9 cellular contexts compared by ENCODE assay signal in genomic region chr2:200380139-200380561, GRCh38.
DNase-seq lines count a peak whose midpoint lies in the region; ATAC-seq and TF ChIP-seq lines count a peak whose summit lies in the region.
"Had no signal": no experiment of that assay in that cellular context is flagged by ENCODE, and none has a peak within 500 bp of the region (broad histone marks: within the 10 kb centered on the region; RNA-seq: fewer than 3 reads in every experiment).

No MANE protein-coding gene starts in this region.

- H3K9ac ChIP-seq in OCI-LY3 (ENCODE audit: low read length): no peak overlapping the region

- no peaks in the 10 kb centered on the region for H3K27me3 ChIP-seq in OCI-LY3 (ENCODE audit: low read depth, low read length)

- no peaks in the 10 kb centered on the region for H3K79me2 ChIP-seq in OCI-LY3 (ENCODE audit: low read length)

- H3K4me1 ChIP-seq in OCI-LY3 (ENCODE audit: low read length): 0 out of 2 replicates have a peak, but pooled peaks cover 3% of the 10 kb centered on the region

- H3K4me2 ChIP-seq in OCI-LY3 (ENCODE audit: low read length): peak overlapping the region; percentile 16; the same call in 1 of the 2 replicates

- H3K9me3 ChIP-seq in OCI-LY3 (ENCODE audit: insufficient read depth, low read length): no peaks in the 10 kb centered on the region

- TF ChIP-seq CTCF in OCI-LY3 (IDR thresholded peaks at IDR 0.05; ENCODE audit: low read depth, low read length): no peak

- no peaks in the 10 kb centered on the region for H3K36me3 ChIP-seq in OCI-LY3 (replicated peaks; ENCODE audit: low read depth, low read length)

- ATAC-seq in GM21717 (IDR thresholded peaks at IDR 0.05; ENCODE audit: unreplicated experiment) (no peak), GM19463 (IDR thresholded peaks at IDR 0.05; ENCODE audit: unreplicated experiment) (no peak)

- H3K4me3 ChIP-seq in OCI-LY3 (ENCODE audit: low read length): no peak overlapping the region

- H4K20me1 ChIP-seq in OCI-LY3 (ENCODE audit: insufficient read depth, low read length): no peaks in the 10 kb centered on the region

- DNase-seq in NCI-H1436 (lab: John Stamatoyannopoulos, UW) (peak; percentile 56), NCI-H1436 treated with DMSO at 0.1 percent for 48 hours (lab: John Stamatoyannopoulos, UW) (no peak), fibroblast of peridontal ligament (ENCODE audit: extremely low read depth) (peak; percentile 20), retina (peak; percentile 31), globus pallidus (ENCODE audit: low spot score) (no peak)

- no peak overlapping the region for H3K27ac ChIP-seq in OCI-LY3 (ENCODE audit: low read length)
- H3K27ac ChIP-seq: VCaP had no signal

- H2AFZ ChIP-seq in OCI-LY3 (ENCODE audit: low read depth, low read length): no peak overlapping the region

Comparison
In these comparisons a context has a peak if more than half of its experiments do, and no peak if none do; other contexts are left out.
1. DNase-seq: peak in NCI-H1436 (single experiment), fibroblast of peridontal ligament (single experiment) and retina (single experiment); none in NCI-H1436 treated with DMSO at 0.1 percent for 48 hours (single experiment) and globus pallidus (single experiment).